In genomic region chr6:80832337-80832736, GRCh38 we compare ENCODE assay signal across 11 cellular contexts.
"Had no signal": no experiment of that assay in that cellular context is flagged by ENCODE, and none has a peak within 500 bp of the region (broad histone marks: within the 10 kb centered on the region; RNA-seq: fewer than 3 reads in every experiment).

No MANE protein-coding gene starts in this region.

- H3K36me3 ChIP-seq: HAP-1 had no signal

- H3K4me2 ChIP-seq: GM23338 had no signal

- H3K9me3 ChIP-seq: HAP-1 had no signal

- H3K4me1 ChIP-seq: HAP-1 had no signal

- FAIRE-seq: H1, H54 had no signal

- H3K9me3 Mint-ChIP-seq: GM23338, HFFc6 had no signal

- H3K4me3 ChIP-seq: GM23248, GM23338, HAP-1 had no signal

- H3K4me3 Mint-ChIP-seq: GM23338, H9, HFFc6 had no signal

- H2AFZ ChIP-seq: GM23248, GM23338 had no signal

- H3K27ac ChIP-seq: GM23248 had no signal

- H3K27ac Mint-ChIP-seq: GM23338, H9, HFFc6 had no signal

- ATAC-seq: GM23338, HCT116 had no signal

- H3K9ac ChIP-seq: GM23248 had no signal

- H3K4me1 Mint-ChIP-seq: GM23338, H9 had no signal

- DNase-seq: GM23248, GOT3, H7, H9, HCEC 1CT, HFFc6 had no signal
